In the genomic region with DNA sequence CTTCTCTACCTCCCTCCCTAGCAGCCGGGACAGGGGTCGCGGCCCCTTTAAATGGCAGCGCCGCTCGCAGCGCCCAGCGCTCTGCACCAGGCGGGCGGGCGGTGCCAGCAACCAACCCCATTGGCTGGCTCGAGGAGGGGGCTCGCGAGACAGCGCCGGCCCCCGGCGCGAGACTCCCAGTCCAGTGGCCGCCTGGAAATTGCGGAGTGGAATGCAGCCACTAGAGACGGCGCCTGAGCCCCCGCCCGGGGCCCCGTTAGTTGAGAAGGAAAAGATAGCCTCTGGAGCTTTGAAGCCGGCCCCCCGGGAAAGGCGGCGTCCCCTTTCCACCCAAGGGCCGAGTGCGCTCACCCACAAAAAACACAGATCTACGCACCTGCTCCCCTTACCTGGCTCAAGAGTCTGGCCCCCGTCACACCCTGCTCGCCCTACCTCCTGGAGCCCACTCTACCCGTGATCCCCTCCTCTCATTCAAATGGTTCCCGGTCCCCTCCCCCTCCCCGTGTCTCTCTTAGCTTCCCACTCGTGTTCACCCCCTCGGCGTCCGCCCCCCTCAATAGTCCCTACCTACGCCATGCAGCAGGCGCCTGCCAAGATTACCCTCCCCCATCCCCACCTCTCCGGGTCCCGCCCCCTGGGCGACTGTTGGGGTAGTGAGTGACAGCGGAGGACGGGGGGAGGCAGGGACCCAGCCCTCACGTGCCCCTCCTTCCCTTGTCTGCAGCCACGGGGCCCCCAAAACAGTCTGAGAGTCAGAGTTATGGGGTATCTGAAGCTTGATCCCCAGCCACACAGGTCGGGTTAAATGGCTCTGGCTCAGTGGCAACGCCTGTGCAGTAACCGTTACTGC, we compare ENCODE assay signal across 8 cellular contexts. TPM values are rescaled to one million over a fixed set of nuclear protein-coding genes. Genes with fewer than 3 reads are reported as not detected.
DNase-seq lines count a peak whose midpoint lies in the region; ATAC-seq and TF ChIP-seq lines count a peak whose summit lies in the region.

A gene (minus strand): TSS at position 49 of the 850 bp plus-strand sequence. CDS start 885 bp downstream, outside the sequence.

- H3K4me1 ChIP-seq in ectodermal cell (ENCODE audit: control insufficient read depth, insufficient read depth, low read length) (peaks cover 9% of the 10 kb centered on the region), lung (ENCODE audit: control insufficient read depth in 2 of 2, insufficient read depth in 2 of 2, low read length in 2 of 2) (no peaks in the 10 kb centered on the region)

- DNase-seq in CMK (ENCODE audit: low read depth) (peak; percentile 64), GM20000 (ENCODE audit: low spot score) (peak; percentile 85), HT-29 (ENCODE audit: low spot score) (peak; percentile 78), NK-92 (lab: John Stamatoyannopoulos, UW; ENCODE audit: unreplicated experiment) (peak; percentile 3), lung (ENCODE audit: low spot score) (peak; percentile 82)
- DNase-seq in activated CD8-positive, alpha-beta memory T cell treated with anti-CD3 and anti-CD28 coated beads for 1 hour (ENCODE audit: extremely low read depth in 1 of 2, low read depth in 1 of 2) = peak; percentile 44 to 57
- peak; percentile 36 to 60 (median 53) for DNase-seq in stimulated activated CD4-positive, alpha-beta T cell treated with anti-CD3 and anti-CD28 coated beads, TNF-alpha, amount 100 ng/mL, for 1 hour (ENCODE audit: low read depth in 3 of 3, low spot score in 1 of 3)

- H3K36me3 ChIP-seq in ectodermal cell (ENCODE audit: control insufficient read depth, insufficient read depth, low read length) (peaks cover 4% of the 10 kb centered on the region), lung (ENCODE audit: control insufficient read depth in 2 of 2, insufficient read depth in 2 of 2, low read length in 2 of 2) (peaks cover 0 to 6% of the 10 kb centered on the region in 2 donors)

- peak; percentile 95 for ATAC-seq in lung (ENCODE audit: insufficient read depth, low FRiP score)

- WGBS in ectodermal cell, 2 experiments = 0% methylated on average over 42 to 51 of the region's 54 CpGs
- WGBS in lung, 2 donors = 0 to 31% methylated on average over 22 to 54 of the region's 54 CpGs

- TF ChIP-seq CTCF in GM20000 (IDR thresholded peaks at IDR 0.05; ENCODE audit: extremely low read depth, missing control alignments) = no peak
- TF ChIP-seq CTCF in lung (IDR thresholded peaks at IDR 0.05; ENCODE audit: control extremely low read depth, extremely low read depth) = peak; percentile 4

- no peaks in the 10 kb centered on the region for H3K27me3 ChIP-seq in ectodermal cell (ENCODE audit: control insufficient read depth, insufficient read depth, low read length, poor library complexity, severe bottlenecking)
- no peaks in the 10 kb centered on the region for H3K27me3 ChIP-seq in lung (ENCODE audit: control insufficient read depth, insufficient read depth)

- H3K9me3 ChIP-seq in ectodermal cell (ENCODE audit: control insufficient read depth, low read length) (no peaks in the 10 kb centered on the region), lung (ENCODE audit: control insufficient read depth in 2 of 2, insufficient read depth in 1 of 2, low read length in 1 of 2) (no peaks in the 10 kb centered on the region)

- H3K4me3 ChIP-seq in ectodermal cell (ENCODE audit: insufficient read depth, low read depth, low read length) = peak within 1 kb of the TSS; percentile 75
- peak within 1 kb of the TSS; percentile 52 for H3K4me3 ChIP-seq in lung

- peak within 1 kb of the TSS; percentile 69 for H3K27ac ChIP-seq in ectodermal cell (ENCODE audit: insufficient read depth, low read depth, low read length, poor library complexity, severe bottlenecking)
- peak within 1 kb of the TSS; percentile 71 to 83 for H3K27ac ChIP-seq in lung (ENCODE audit: low read depth in 1 of 2, low read length in 1 of 2)

RNA-seq across cellular contexts. Expression of the gene that starts here (rescaled TPM):
- total RNA-seq in HT-29 (2014; rRNA removed; shearing (Covaris generic)) = 24.3 and 25.1 TPM in 2 replicates
- polyA plus RNA-seq in ectodermal cell (2013, experiment 1 of 4) = 107 TPM
- 109 TPM for polyA plus RNA-seq in ectodermal cell (2013, experiment 2 of 4)
- polyA plus RNA-seq in ectodermal cell (2013, experiment 3 of 4) = 84.1 TPM
- polyA plus RNA-seq in ectodermal cell (2013, experiment 4 of 4) = 95.6 TPM
- total RNA-seq in lung = 10 to 100 TPM; 21.5 to 23.4 TPM
- 1 to 10 TPM; 5.8 to 9.9 TPM for polyA plus RNA-seq in lung

Comparison
In these comparisons a context has a peak if more than half of its experiments do, and no peak if none do; other contexts are left out.
1. Peak in every context shown above with its lines: DNase-seq, ATAC-seq, H3K4me3 ChIP-seq and H3K27ac ChIP-seq.
2. DNase-seq: peak in every context shown above with its lines; median percentile 85 in GM20000; 82 in lung; 78 in HT-29; 64 in CMK; 53 in stimulated activated CD4-positive, alpha-beta T cell treated with anti-CD3 and anti-CD28 coated beads, TNF-alpha, amount 100 ng/mL, for 1 hour; 50 in activated CD8-positive, alpha-beta memory T cell treated with anti-CD3 and anti-CD28 coated beads for 1 hour; 3 in NK-92.